13 cellular contexts compared by ENCODE assay signal in the genomic region with DNA sequence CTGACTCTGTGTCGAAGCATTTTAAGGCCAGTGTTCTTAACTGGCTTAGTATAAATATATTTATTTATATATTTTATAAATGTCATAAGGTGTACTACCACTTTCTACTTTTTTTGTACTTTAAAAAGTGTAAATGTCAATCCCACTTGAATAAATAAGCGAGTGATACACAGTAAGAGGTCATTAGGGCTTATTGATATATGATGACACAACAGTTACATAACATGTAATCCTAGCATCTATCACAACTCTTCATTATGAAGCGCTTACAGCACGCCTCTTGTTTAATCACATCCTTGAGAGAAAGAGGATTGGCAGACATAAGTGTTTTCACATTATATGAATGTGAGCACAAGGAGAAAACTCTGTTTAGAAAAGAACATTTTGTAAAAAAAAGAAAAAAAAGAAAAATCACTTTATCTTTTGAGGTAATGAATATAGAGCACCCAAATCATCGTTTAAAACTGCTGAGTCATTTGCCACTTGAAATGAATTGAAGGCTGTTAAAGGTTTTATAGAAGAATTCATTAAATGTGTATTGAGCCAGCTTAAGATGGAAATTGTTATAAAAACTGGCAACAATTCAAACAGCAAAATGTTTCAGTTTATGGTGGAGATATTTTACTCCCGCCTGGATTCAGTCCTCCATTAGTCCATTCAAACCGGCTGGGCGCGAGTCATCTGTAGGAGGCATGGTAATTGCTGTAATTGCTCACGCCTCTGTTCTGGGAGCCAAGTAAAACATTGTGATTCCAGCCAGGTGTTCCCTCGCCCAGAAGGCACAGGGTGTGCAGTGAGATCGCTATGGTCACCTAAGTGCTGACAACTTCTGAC.
DNase-seq lines count a peak whose midpoint lies in the region; TF ChIP-seq lines count a peak whose summit lies in the region.
"Had no signal": no experiment of that assay in that cellular context is flagged by ENCODE, and none has a peak within 500 bp of the region (broad histone marks: within the 10 kb centered on the region; RNA-seq: fewer than 3 reads in every experiment).

No MANE protein-coding gene starts in this region.

- H3K36me3 Mint-ChIP-seq in MCF 10A (ENCODE audit: insufficient read depth, unreplicated experiment) = no peaks in the 10 kb centered on the region
- H3K36me3 Mint-ChIP-seq in activated naive CD4-positive, alpha-beta T cell treated with anti-CD3 and anti-CD28 coated beads, Interleukin-2, amount 10 ng/mL, durations not matched to agents 7 days and 5 days = no peaks in the 10 kb centered on the region
- H3K36me3 Mint-ChIP-seq: CD4-positive, CD25-positive, alpha-beta regulatory T cell; immature natural killer cell; naive thymus-derived CD4-positive, alpha-beta T cell had no signal

- no peaks in the 10 kb centered on the region for H3K27me3 ChIP-seq in prostate gland (replicated peaks; ENCODE audit: insufficient read depth)
- H3K27me3 ChIP-seq: SJSA1 had no signal

- BruUV-seq in MCF 10A (replicated peaks; lab: Mats Ljungman, UMichigan) = no TSS peak

- WGBS in prostate gland = 34% methylated on average over 12 of the region's 12 CpGs

- POLR2A ChIA-PET in MCF 10A (lab: Yijun Ruan, JAX) = no interaction called here

- H3K4me1 Mint-ChIP-seq in MCF 10A (ENCODE audit: insufficient read depth, unreplicated experiment) = peaks cover 6% of the 10 kb centered on the region
- no peaks in the 10 kb centered on the region for H3K4me1 Mint-ChIP-seq in activated naive CD4-positive, alpha-beta T cell treated with anti-CD3 and anti-CD28 coated beads, Interleukin-2, amount 10 ng/mL, durations not matched to agents 7 days and 5 days
- H3K4me1 Mint-ChIP-seq: CD4-positive, CD25-positive, alpha-beta regulatory T cell; immature natural killer cell; naive thymus-derived CD4-positive, alpha-beta T cell had no signal

- intact Hi-C loops in MCF 10A (cut with micrococcal nuclease) = no loop called here
- intact Hi-C loops in prostate gland (cut with DNase I) = no loop called here

- DNase-seq in H4 (ENCODE audit: low spot score) (peak; percentile 23), NCI-H2107 treated with DMSO at 0.1 percent for 48 hours (lab: John Stamatoyannopoulos, UW; ENCODE audit: unreplicated experiment) (peak; percentile 59), MCF 10A (ENCODE audit: unreplicated experiment) (peak; percentile 80), prostate gland (ENCODE audit: low spot score) (peak; percentile 21), NCI-H2227 treated with DMSO at 0.1 percent for 48 hours (lab: John Stamatoyannopoulos, UW) (no peak), HuH-7.5 (ENCODE audit: low spot score) (no peak)
- no peak for DNase-seq in stimulated activated naive CD4-positive, alpha-beta T cell treated with Interleukin-2 at 50 U/mL for 16 hours (lab: John Stamatoyannopoulos, UW)
- DNase-seq in activated naive CD4-positive, alpha-beta T cell treated with anti-CD3 and anti-CD28 coated beads, Interleukin-2, amount 10 ng/mL, durations not matched to agents 7 days and 5 days = no peak
- DNase-seq: activated naive CD4-positive, alpha-beta T cell; CD4-positive, CD25-positive, alpha-beta regulatory T cell; immature natural killer cell; naive thymus-derived CD4-positive, alpha-beta T cell had no signal

- H3K27me3 Mint-ChIP-seq in MCF 10A (ENCODE audit: insufficient read depth, unreplicated experiment) = no peaks in the 10 kb centered on the region
- H3K27me3 Mint-ChIP-seq in activated naive CD4-positive, alpha-beta T cell treated with anti-CD3 and anti-CD28 coated beads, Interleukin-2, amount 10 ng/mL, durations not matched to agents 7 days and 5 days = no peaks in the 10 kb centered on the region
- H3K27me3 Mint-ChIP-seq: CD4-positive, CD25-positive, alpha-beta regulatory T cell had no signal

- CTCF ChIA-PET in MCF 10A (lab: Yijun Ruan, JAX) = interaction anchor here (0.8 kb wide), 1 partner anchor 498 kb away, joined by 3 read pairs; no protein-coding TSS in a partner anchor
- CTCF ChIA-PET in activated naive CD4-positive, alpha-beta T cell treated with anti-CD3 and anti-CD28 coated beads, Interleukin-2, amount 10 ng/mL, durations not matched to agents 7 days and 5 days (lab: Charles Lee) = no interaction called here

- H3K36me3 ChIP-seq in prostate gland = no peaks in the 10 kb centered on the region
- H3K36me3 ChIP-seq: SJSA1 had no signal

- H3K4me3 Mint-ChIP-seq in MCF 10A (ENCODE audit: unreplicated experiment) = no peak overlapping the region
- no peak overlapping the region for H3K4me3 Mint-ChIP-seq in activated naive CD4-positive, alpha-beta T cell treated with anti-CD3 and anti-CD28 coated beads, Interleukin-2, amount 10 ng/mL, durations not matched to agents 7 days and 5 days
- H3K4me3 Mint-ChIP-seq: CD4-positive, CD25-positive, alpha-beta regulatory T cell; immature natural killer cell; naive thymus-derived CD4-positive, alpha-beta T cell had no signal

- H3K4me3 ChIP-seq in prostate gland = no peak overlapping the region
- H3K4me3 ChIP-seq: SJSA1 had no signal

- H3K9me3 Mint-ChIP-seq in MCF 10A (ENCODE audit: unreplicated experiment) = no peaks in the 10 kb centered on the region
- H3K9me3 Mint-ChIP-seq in activated naive CD4-positive, alpha-beta T cell treated with anti-CD3 and anti-CD28 coated beads, Interleukin-2, amount 10 ng/mL, durations not matched to agents 7 days and 5 days = no peaks in the 10 kb centered on the region
- H3K9me3 Mint-ChIP-seq: immature natural killer cell had no signal

- no peaks in the 10 kb centered on the region for H3K9me3 ChIP-seq in prostate gland
- H3K9me3 ChIP-seq: SJSA1 had no signal

- TF ChIP-seq CTCF in MCF 10A (IDR thresholded peaks at IDR 0.05; ENCODE audit: unreplicated experiment) (no peak), prostate gland (IDR thresholded peaks at IDR 0.05) (no peak)

- no peak for TF ChIP-seq POLR2A in prostate gland (IDR thresholded peaks at IDR 0.05)

- no peak overlapping the region for H3K27ac Mint-ChIP-seq in MCF 10A (ENCODE audit: low read depth, unreplicated experiment)
- H3K27ac Mint-ChIP-seq in activated naive CD4-positive, alpha-beta T cell treated with anti-CD3 and anti-CD28 coated beads, Interleukin-2, amount 10 ng/mL, durations not matched to agents 7 days and 5 days = no peak overlapping the region
- H3K27ac Mint-ChIP-seq: CD4-positive, CD25-positive, alpha-beta regulatory T cell; immature natural killer cell; naive thymus-derived CD4-positive, alpha-beta T cell had no signal

- no peaks in the 10 kb centered on the region for H3K4me1 ChIP-seq in prostate gland (replicated peaks)
- H3K4me1 ChIP-seq: SJSA1 had no signal

- no peak overlapping the region for H3K27ac ChIP-seq in prostate gland
- H3K27ac ChIP-seq: SJSA1 had no signal

Comparison
In these comparisons a context has a peak if more than half of its experiments do, and no peak if none do; other contexts are left out.
1. DNase-seq: peak in H4 (single experiment), NCI-H2107 treated with DMSO at 0.1 percent for 48 hours (single experiment), MCF 10A (single experiment) and prostate gland (single experiment); none in stimulated activated naive CD4-positive, alpha-beta T cell treated with Interleukin-2 at 50 U/mL for 16 hours (single experiment), NCI-H2227 treated with DMSO at 0.1 percent for 48 hours (single experiment), activated naive CD4-positive, alpha-beta T cell treated with anti-CD3 and anti-CD28 coated beads, Interleukin-2, amount 10 ng/mL, durations not matched to agents 7 days and 5 days (single experiment) and HuH-7.5 (single experiment).